24 cellular contexts compared by ENCODE assay signal in the genomic region with DNA sequence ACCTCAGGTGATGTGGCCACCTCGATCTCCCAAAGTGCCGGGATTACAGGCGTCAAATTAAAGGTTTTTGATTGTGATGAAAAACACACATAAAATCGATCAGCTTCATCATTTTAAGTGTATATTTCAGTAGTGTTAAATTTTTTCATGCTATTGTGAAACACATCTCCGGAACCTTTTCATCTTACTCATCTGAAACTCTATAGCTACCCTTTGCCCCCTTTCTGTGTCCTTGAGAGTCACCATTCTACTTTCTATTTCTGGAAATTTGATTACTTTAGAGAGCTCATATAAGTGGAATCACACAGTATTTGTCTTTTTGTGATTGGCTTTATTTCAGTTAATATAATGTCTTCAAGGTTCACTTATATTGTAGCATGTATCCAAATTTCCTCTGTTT.
"Had no signal": no experiment of that assay in that cellular context is flagged by ENCODE, and none has a peak within 500 bp of the region (broad histone marks: within the 10 kb centered on the region; RNA-seq: fewer than 3 reads in every experiment).

No MANE protein-coding gene starts in this region.

- H3K4me1 ChIP-seq: SJSA1 had no signal

- H3K36me3 ChIP-seq: MG63, SJSA1 had no signal

- H3K9me3 ChIP-seq: MG63, SJSA1 had no signal

- FAIRE-seq: RCC 7860 had no signal

- ATAC-seq: T-cell had no signal

- H3K27me3 ChIP-seq: MG63, SJSA1 had no signal

- H3K27ac ChIP-seq: SJSA1, SK-N-MC had no signal

- DNase-seq: KBM-7, MG63, NCI-H1092, NCI-H1105 treated with DMSO at 0.1 percent for 48 hours, NCI-H1436, NCI-H187, NCI-H2029, NCI-H2081 treated with DMSO at 0.1 percent for 48 hours, NCI-H2171, NCI-H226, NCI-H446, NCI-H510A, NCI-H524 treated with DMSO at 0.1 percent for 48 hours, NCI-H69, NCI-H774, OCI-M1, Right ventricle myocardium superior, RPMI8226, SIG-M5, SW 1271, T-cell had no signal

- H3K4me3 ChIP-seq: MG63, SJSA1, SK-N-MC had no signal
